In genomic region chr14:87391066-87391465, GRCh38 we compare ENCODE assay signal across 24 cellular contexts.
"Had no signal": no experiment of that assay in that cellular context is flagged by ENCODE, and none has a peak within 500 bp of the region (broad histone marks: within the 10 kb centered on the region; RNA-seq: fewer than 3 reads in every experiment).

No MANE protein-coding gene starts in this region.

- H3K9me3 ChIP-seq: stomach, suprapubic skin, testis, thoracic aorta, thyroid gland, tibial artery, tibial nerve, transverse colon, upper lobe of left lung, upper lobe of right lung, uterus, vagina had no signal

- DNase-seq: stimulated activated CD4-positive, alpha-beta T cell treated with anti-CD3 and anti-CD28 coated beads, Interleukin-2, amount 100 ng/mL, for 48 hours; stimulated activated CD4-positive, alpha-beta T cell treated with anti-CD3 and anti-CD28 coated beads, Interleukin-4, amount 100 ng/mL, for 1 hour; stimulated activated CD4-positive, alpha-beta T cell treated with anti-CD3 and anti-CD28 coated beads, Interleukin-4, amount 100 ng/mL, for 24 hours; stimulated activated CD4-positive, alpha-beta T cell treated with anti-CD3 and anti-CD28 coated beads, Interleukin-4, amount 100 ng/mL, for 4 hours; stimulated activated CD8-positive, alpha-beta memory T cell treated with anti-CD3 and anti-CD28 coated beads, Interleukin-4, amount 100 ng/mL, for 48 hours; stimulated activated naive B cell treated with anti-CD40 and anti-IgM and Interleukin-4, amounts not matched to agents 10 μg/mL and 1 μg/mL and 100 μg/mL, for 72 hours; stimulated activated naive CD4-positive, alpha-beta T cell; stimulated activated naive CD4-positive, alpha-beta T cell treated with Interleukin-2 at 50 U/mL for 16 hours; stimulated activated naive CD8-positive, alpha-beta T cell treated with anti-CD3 and anti-CD28 coated beads, Interleukin-15, amount 100 ng/mL, for 72 hours; stimulated activated naive CD8-positive, alpha-beta T cell treated with anti-CD3 and anti-CD28 coated beads, Interleukin-15, Interleukin-2, amounts not matched to agents 100 U/mL and 50 U/mL, for 24 hours; stomach; substantia nigra; testis; thyroid gland; tibial artery; transverse colon; trophoblast cell; upper lobe of left lung; upper lobe of right lung; uterus had no signal

- H3K27me3 ChIP-seq: stomach, suprapubic skin, testis, thyroid gland, tibial artery, tibial nerve, transverse colon, upper lobe of left lung, upper lobe of right lung, uterus, vagina had no signal

- H3K36me3 ChIP-seq: stomach, suprapubic skin, thoracic aorta, thyroid gland, tibial artery, tibial nerve, transverse colon, upper lobe of left lung, upper lobe of right lung, uterus, vagina had no signal

- H3K4me3 ChIP-seq: stomach, suprapubic skin, testis, thoracic aorta, thyroid gland, tibial artery, tibial nerve, transverse colon, upper lobe of left lung, upper lobe of right lung, uterus, vagina had no signal

- H3K27ac ChIP-seq: stomach, suprapubic skin, testis, thoracic aorta, thyroid gland, tibial artery, tibial nerve, transverse colon, upper lobe of left lung, upper lobe of right lung, uterus, vagina had no signal

- H3K4me1 ChIP-seq: stomach, suprapubic skin, testis, thyroid gland, tibial artery, tibial nerve, transverse colon, upper lobe of left lung, upper lobe of right lung, vagina had no signal
